Comparison of ENCODE assay signal across 1 cellular context in genomic region chr10:113216068-113216467, GRCh38.
TF ChIP-seq lines count a peak whose summit lies in the region.

No MANE protein-coding gene starts in this region.

TF ChIP-seq in A549, 52 proteins besides CTCF, POLR2A, EP300 and RAD21 (continued from another document):
- TF ChIP-seq, protein P1, sequence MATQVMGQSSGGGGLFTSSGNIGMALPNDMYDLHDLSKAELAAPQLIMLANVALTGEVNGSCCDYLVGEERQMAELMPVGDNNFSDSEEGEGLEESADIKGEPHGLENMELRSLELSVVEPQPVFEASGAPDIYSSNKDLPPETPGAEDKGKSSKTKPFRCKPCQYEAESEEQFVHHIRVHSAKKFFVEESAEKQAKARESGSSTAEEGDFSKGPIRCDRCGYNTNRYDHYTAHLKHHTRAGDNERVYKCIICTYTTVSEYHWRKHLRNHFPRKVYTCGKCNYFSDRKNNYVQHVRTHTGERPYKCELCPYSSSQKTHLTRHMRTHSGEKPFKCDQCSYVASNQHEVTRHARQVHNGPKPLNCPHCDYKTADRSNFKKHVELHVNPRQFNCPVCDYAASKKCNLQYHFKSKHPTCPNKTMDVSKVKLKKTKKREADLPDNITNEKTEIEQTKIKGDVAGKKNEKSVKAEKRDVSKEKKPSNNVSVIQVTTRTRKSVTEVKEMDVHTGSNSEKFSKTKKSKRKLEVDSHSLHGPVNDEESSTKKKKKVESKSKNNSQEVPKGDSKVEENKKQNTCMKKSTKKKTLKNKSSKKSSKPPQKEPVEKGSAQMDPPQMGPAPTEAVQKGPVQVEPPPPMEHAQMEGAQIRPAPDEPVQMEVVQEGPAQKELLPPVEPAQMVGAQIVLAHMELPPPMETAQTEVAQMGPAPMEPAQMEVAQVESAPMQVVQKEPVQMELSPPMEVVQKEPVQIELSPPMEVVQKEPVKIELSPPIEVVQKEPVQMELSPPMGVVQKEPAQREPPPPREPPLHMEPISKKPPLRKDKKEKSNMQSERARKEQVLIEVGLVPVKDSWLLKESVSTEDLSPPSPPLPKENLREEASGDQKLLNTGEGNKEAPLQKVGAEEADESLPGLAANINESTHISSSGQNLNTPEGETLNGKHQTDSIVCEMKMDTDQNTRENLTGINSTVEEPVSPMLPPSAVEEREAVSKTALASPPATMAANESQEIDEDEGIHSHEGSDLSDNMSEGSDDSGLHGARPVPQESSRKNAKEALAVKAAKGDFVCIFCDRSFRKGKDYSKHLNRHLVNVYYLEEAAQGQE (IDR thresholded peaks at IDR 0.05): no peak
TF ChIP-seq in A549: peak in this region for 1.
